ENCODE assay signal across 40 cellular contexts in the genomic region with DNA sequence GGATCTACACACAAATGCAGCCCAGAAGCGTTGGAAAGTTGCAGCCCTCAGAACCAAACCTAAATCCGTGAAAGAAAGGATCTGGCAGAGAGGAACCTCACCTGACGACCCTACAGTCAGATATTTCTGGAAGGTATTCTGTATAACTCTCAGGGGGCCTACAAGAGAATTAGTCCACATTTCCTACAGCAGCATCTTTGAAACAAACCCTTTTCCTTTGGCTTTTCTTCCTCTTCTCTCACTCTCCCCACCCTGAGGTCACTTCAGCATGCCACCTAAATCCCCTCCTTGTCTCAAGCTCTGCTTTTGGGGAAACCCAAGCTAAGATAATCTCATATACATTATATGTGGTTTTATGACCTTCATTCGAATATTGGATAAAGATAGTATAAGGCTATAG.
"Had no signal": no experiment of that assay in that cellular context is flagged by ENCODE, and none has a peak within 500 bp of the region (broad histone marks: within the 10 kb centered on the region; RNA-seq: fewer than 3 reads in every experiment).

No MANE protein-coding gene starts in this region.

- H3K4me3 ChIP-seq: adrenal gland, ascending aorta, body of pancreas, breast epithelium, cardiac muscle cell had no signal

- H3K4me1 ChIP-seq: adrenal gland, ascending aorta, breast epithelium had no signal

- H3K4me3 Mint-ChIP-seq: activated naive CD4-positive, alpha-beta T cell treated with anti-CD3 and anti-CD28 coated beads for 36 hours; activated naive CD4-positive, alpha-beta T cell treated with anti-CD3 and anti-CD28 coated beads, Interleukin-2, amount 10 ng/mL, durations not matched to agents 7 days and 5 days; activated naive CD4-positive, alpha-beta T cell treated with anti-CD3 and anti-CD28 coated beads, Interleukin-2, amount 50 U/mL, for 24 hours; activated naive CD8-positive, alpha-beta T cell; activated naive CD8-positive, alpha-beta T cell treated with anti-CD3 and anti-CD28 coated beads for 36 hours; activated naive CD8-positive, alpha-beta T cell treated with anti-CD3 and anti-CD28 coated beads, Interleukin-2, amount 10 ng/mL, durations not matched to agents 7 days and 5 days; activated naive CD8-positive, alpha-beta T cell treated with anti-CD3 and anti-CD28 coated beads, Interleukin-2, amount 50 U/mL, for 24 hours; activated T-cell treated with anti-CD3 and anti-CD28 coated beads, Interleukin-2, amount 50 U/mL, for 24 hours; activated T-cell treated with anti-CD3 and anti-CD28 coated beads, Interleukin-2, amount 50 U/mL, for 4 hours; activated T-cell treated with anti-CD3 and anti-CD28 coated beads, Interleukin-2, amount 50 U/mL, for 72 hours; activated T-helper 1 cell treated with anti-CD3 and anti-CD28 coated beads, Interleukin-12 subunit alpha, Interleukin-12 subunit beta, Interleukin-2, Interleukin-4 antibody, amounts not matched to agents 30 ng/mL and 10 ng/mL and 1 ng/mL, durations not matched to agents 14 hours and 24 hours and 36 hours; activated T-helper 17 cell treated with anti-CD3 and anti-CD28 coated beads, Interleukin-2, amount 50 U/mL, for 72 hours; brain; central memory CD8-positive, alpha-beta T cell had no signal

- H3K9me3 ChIP-seq: ascending aorta, body of pancreas, breast epithelium had no signal

- ATAC-seq: activated naive CD4-positive, alpha-beta T cell treated with anti-CD3 and anti-CD28 coated beads, Interleukin-2, amount 50 U/mL, for 72 hours; activated naive CD8-positive, alpha-beta T cell treated with anti-CD3 and anti-CD28 coated beads, Interleukin-2, amount 50 U/mL, for 24 hours; activated T-cell treated with anti-CD3 and anti-CD28 coated beads, Interleukin-2, amount 50 U/mL, for 4 hours; activated T-cell treated with anti-CD3 and anti-CD28 coated beads, Interleukin-2, amount 50 U/mL, for 72 hours; activated T-helper 17 cell treated with anti-CD3 and anti-CD28 coated beads, Interleukin-2, amount 50 U/mL, for 72 hours; body of pancreas had no signal

- FAIRE-seq: astrocyte, bronchial epithelial cell had no signal

- H3K27ac Mint-ChIP-seq: activated naive CD4-positive, alpha-beta T cell treated with anti-CD3 and anti-CD28 coated beads for 36 hours; activated naive CD4-positive, alpha-beta T cell treated with anti-CD3 and anti-CD28 coated beads, Interleukin-2, amount 10 ng/mL, durations not matched to agents 7 days and 5 days; activated naive CD4-positive, alpha-beta T cell treated with anti-CD3 and anti-CD28 coated beads, Interleukin-2, amount 50 U/mL, for 24 hours; activated naive CD4-positive, alpha-beta T cell treated with anti-CD3 and anti-CD28 coated beads, Interleukin-2, amount 50 U/mL, for 72 hours; activated naive CD8-positive, alpha-beta T cell; activated naive CD8-positive, alpha-beta T cell treated with anti-CD3 and anti-CD28 coated beads for 36 hours; activated naive CD8-positive, alpha-beta T cell treated with anti-CD3 and anti-CD28 coated beads, Interleukin-2, amount 10 ng/mL, durations not matched to agents 7 days and 5 days; activated naive CD8-positive, alpha-beta T cell treated with anti-CD3 and anti-CD28 coated beads, Interleukin-2, amount 50 U/mL, for 24 hours; activated T-cell treated with anti-CD3 and anti-CD28 coated beads, Interleukin-2, amount 50 U/mL, for 24 hours; activated T-cell treated with anti-CD3 and anti-CD28 coated beads, Interleukin-2, amount 50 U/mL, for 72 hours; activated T-helper 1 cell treated with anti-CD3 and anti-CD28 coated beads, Interleukin-12 subunit alpha, Interleukin-12 subunit beta, Interleukin-2, Interleukin-4 antibody, amounts not matched to agents 30 ng/mL and 10 ng/mL and 1 ng/mL, durations not matched to agents 14 hours and 24 hours and 36 hours; activated T-helper 17 cell treated with anti-CD3 and anti-CD28 coated beads, Interleukin-2, amount 50 U/mL, for 72 hours; activated T-helper 2 cell treated with anti-CD3 and anti-CD28 coated beads, Interferon-gamma antibody, Interleukin-2, Interleukin-4, amounts not matched to agents 10 μg/mL and 5 μg/mL and 100 μg/mL, durations not matched to agents 14 hours and 24 hours and 36 hours; brain had no signal

- H3K27me3 Mint-ChIP-seq: activated naive CD4-positive, alpha-beta T cell treated with anti-CD3 and anti-CD28 coated beads, Interleukin-2, amount 10 ng/mL, durations not matched to agents 7 days and 5 days; activated naive CD8-positive, alpha-beta T cell; activated naive CD8-positive, alpha-beta T cell treated with anti-CD3 and anti-CD28 coated beads for 36 hours; activated naive CD8-positive, alpha-beta T cell treated with anti-CD3 and anti-CD28 coated beads, Interleukin-2, amount 10 ng/mL, durations not matched to agents 7 days and 5 days; activated naive CD8-positive, alpha-beta T cell treated with anti-CD3 and anti-CD28 coated beads, Interleukin-2, amount 50 U/mL, for 24 hours; activated T-cell treated with anti-CD3 and anti-CD28 coated beads, Interleukin-2, amount 50 U/mL, for 24 hours; activated T-helper 17 cell treated with anti-CD3 and anti-CD28 coated beads, Interleukin-2, amount 50 U/mL, for 72 hours; central memory CD8-positive, alpha-beta T cell had no signal

- H3K4me1 Mint-ChIP-seq: activated naive CD4-positive, alpha-beta T cell treated with anti-CD3 and anti-CD28 coated beads, Interleukin-2, amount 10 ng/mL, durations not matched to agents 7 days and 5 days; activated naive CD4-positive, alpha-beta T cell treated with anti-CD3 and anti-CD28 coated beads, Interleukin-2, amount 50 U/mL, for 24 hours; activated naive CD8-positive, alpha-beta T cell treated with anti-CD3 and anti-CD28 coated beads for 36 hours; activated naive CD8-positive, alpha-beta T cell treated with anti-CD3 and anti-CD28 coated beads, Interleukin-2, amount 10 ng/mL, durations not matched to agents 7 days and 5 days; activated naive CD8-positive, alpha-beta T cell treated with anti-CD3 and anti-CD28 coated beads, Interleukin-2, amount 50 U/mL, for 24 hours; activated T-helper 17 cell treated with anti-CD3 and anti-CD28 coated beads, Interleukin-2, amount 50 U/mL, for 72 hours; brain; central memory CD8-positive, alpha-beta T cell had no signal

- H3K27ac ChIP-seq: adrenal gland, ascending aorta, body of pancreas, brain microvascular endothelial cell, breast epithelium, cardiac muscle cell had no signal

- DNase-seq: activated effector memory CD4-positive, alpha-beta T cell treated with anti-CD3 and anti-CD28 coated beads, Interleukin-2, amount 50 U/mL, for 16 hours; activated effector memory CD4-positive, alpha-beta T cell treated with Interleukin-2 at 50 U/mL for 16 hours; activated gamma-delta T cell; activated gamma-delta T cell treated with Interleukin-2 at 50 U/mL for 16 hours; activated naive CD4-positive, alpha-beta T cell; activated naive CD4-positive, alpha-beta T cell treated with anti-CD3 and anti-CD28 coated beads for 36 hours; activated naive CD4-positive, alpha-beta T cell treated with anti-CD3 and anti-CD28 coated beads, Interleukin-2, amount 10 ng/mL, durations not matched to agents 7 days and 5 days; activated naive CD4-positive, alpha-beta T cell treated with anti-CD3 and anti-CD28 coated beads, Interleukin-2, amount 50 U/mL, for 16 hours; activated naive CD4-positive, alpha-beta T cell treated with Interleukin-2 at 50 U/mL for 16 hours; activated naive CD8-positive, alpha-beta T cell treated with anti-CD3 and anti-CD28 coated beads for 36 hours; activated naive CD8-positive, alpha-beta T cell treated with anti-CD3 and anti-CD28 coated beads, Interleukin-2, amount 10 ng/mL, durations not matched to agents 7 days and 5 days; activated naive CD8-positive, alpha-beta T cell treated with anti-CD3 and anti-CD28 coated beads, Interleukin-2, amount 50 U/mL, for 24 hours; activated T-cell treated with anti-CD3 and anti-CD28 coated beads, Interleukin-2, amount 50 U/mL, for 1 hour; activated T-cell treated with anti-CD3 and anti-CD28 coated beads, Interleukin-2, amount 50 U/mL, for 24 hours; activated T-cell treated with anti-CD3 and anti-CD28 coated beads, Interleukin-2, amount 50 U/mL, for 4 hours; activated T-cell treated with anti-CD3 and anti-CD28 coated beads, Interleukin-2, amount 50 U/mL, for 48 hours; activated T-cell treated with anti-CD3 and anti-CD28 coated beads, Interleukin-2, amount 50 U/mL, for 72 hours; adrenal gland; amniotic stem cell; amygdala; anterior cingulate cortex; aorta; body of pancreas; brain microvascular endothelial cell; caudate nucleus; central memory CD4-positive, alpha-beta T cell; cerebellar nuclear complex had no signal

- H3K36me3 Mint-ChIP-seq: activated naive CD4-positive, alpha-beta T cell treated with anti-CD3 and anti-CD28 coated beads, Interleukin-2, amount 10 ng/mL, durations not matched to agents 7 days and 5 days; activated naive CD4-positive, alpha-beta T cell treated with anti-CD3 and anti-CD28 coated beads, Interleukin-2, amount 50 U/mL, for 24 hours; activated naive CD4-positive, alpha-beta T cell treated with anti-CD3 and anti-CD28 coated beads, Interleukin-2, amount 50 U/mL, for 72 hours; activated naive CD8-positive, alpha-beta T cell; activated naive CD8-positive, alpha-beta T cell treated with anti-CD3 and anti-CD28 coated beads for 36 hours; activated naive CD8-positive, alpha-beta T cell treated with anti-CD3 and anti-CD28 coated beads, Interleukin-2, amount 10 ng/mL, durations not matched to agents 7 days and 5 days; brain had no signal

- H3K9me3 Mint-ChIP-seq: activated naive CD4-positive, alpha-beta T cell treated with anti-CD3 and anti-CD28 coated beads, Interleukin-2, amount 10 ng/mL, durations not matched to agents 7 days and 5 days; activated naive CD8-positive, alpha-beta T cell treated with anti-CD3 and anti-CD28 coated beads for 36 hours; activated naive CD8-positive, alpha-beta T cell treated with anti-CD3 and anti-CD28 coated beads, Interleukin-2, amount 10 ng/mL, durations not matched to agents 7 days and 5 days; activated naive CD8-positive, alpha-beta T cell treated with anti-CD3 and anti-CD28 coated beads, Interleukin-2, amount 50 U/mL, for 24 hours; activated T-cell treated with anti-CD3 and anti-CD28 coated beads, Interleukin-2, amount 50 U/mL, for 4 hours; brain had no signal

- H3K27me3 ChIP-seq: adrenal gland, ascending aorta, body of pancreas, brain microvascular endothelial cell, breast epithelium had no signal

- H3K36me3 ChIP-seq: adrenal gland, ascending aorta, brain microvascular endothelial cell, breast epithelium, cardiac muscle cell had no signal
